ENCODE assay signal across 9 cellular contexts in the genomic region with DNA sequence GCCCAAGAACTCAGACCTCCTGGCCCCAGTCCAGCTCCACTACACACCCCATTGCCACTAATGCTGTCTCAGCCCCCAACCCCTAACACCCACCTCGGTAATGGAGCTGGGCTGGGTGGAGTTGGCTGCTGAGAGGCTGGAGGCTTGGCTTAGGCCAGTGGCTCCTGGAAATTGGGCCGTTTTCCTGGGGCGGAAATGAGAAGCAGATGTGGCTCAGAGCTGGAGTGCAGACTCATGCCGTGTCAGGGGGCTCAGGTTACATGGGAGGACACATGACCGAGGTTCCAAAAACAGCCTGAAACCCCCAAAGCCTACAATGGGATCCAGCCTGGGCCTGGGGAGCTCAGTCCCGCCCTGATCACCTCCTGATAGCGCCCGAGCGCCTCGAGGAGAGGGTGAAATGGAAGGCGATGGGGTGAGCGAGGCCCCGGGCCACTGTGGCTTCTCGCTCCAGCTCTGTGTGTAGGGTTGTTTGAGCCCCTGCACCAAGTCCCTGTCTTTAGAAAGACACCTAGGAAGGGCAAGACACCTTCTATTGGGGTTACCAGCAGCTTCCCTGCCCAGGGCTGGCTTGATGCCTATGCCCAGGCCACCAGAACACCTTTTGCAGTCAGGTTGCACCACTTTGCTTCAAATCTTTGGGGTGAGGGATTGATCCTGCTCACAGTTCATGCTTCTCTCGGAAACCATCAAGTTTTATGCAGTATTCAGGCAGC.
DNase-seq lines count a peak whose midpoint lies in the region; ATAC-seq and TF ChIP-seq lines count a peak whose summit lies in the region.
"Had no signal": no experiment of that assay in that cellular context is flagged by ENCODE, and none has a peak within 500 bp of the region (broad histone marks: within the 10 kb centered on the region; RNA-seq: fewer than 3 reads in every experiment).

No MANE protein-coding gene starts in this region.

- no peak overlapping the region for H3K4me3 ChIP-seq in skeletal muscle cell (ENCODE audit: low read depth, low read length)

- peak; percentile 84 for ATAC-seq in SK-N-SH treated with all-trans-retinoic acid at 6 μM for 48 hours
- ATAC-seq in HG02623 (IDR thresholded peaks at IDR 0.05; ENCODE audit: unreplicated experiment) = no peak

- DNase-seq in Daoy (ENCODE audit: low read depth) (peak; percentile 96), cardiac septum (ENCODE audit: low spot score) (peak; percentile 86), skeletal muscle cell (ENCODE audit: low read depth) (peak; percentile 84), NCI-H446 treated with DMSO at 0.1 percent for 48 hours (lab: John Stamatoyannopoulos, UW) (no peak), NCI-H748 treated with DMSO at 0.1 percent for 48 hours (lab: John Stamatoyannopoulos, UW) (no peak), NCI-H1694 (lab: John Stamatoyannopoulos, UW) (no peak)
- DNase-seq: NCI-H226 had no signal

- intact Hi-C loops in cardiac septum (cut with DNase I) = no loop called here

TF ChIP-seq in SK-N-SH treated with all-trans-retinoic acid at 6 μM for 48 hours, 23 proteins besides CTCF, POLR2A, EP300 and RAD21:
- no peak for TF ChIP-seq BACH2 (CRISPR knock-in tag; IDR thresholded peaks at IDR 0.05; ENCODE audit: borderline replicate concordance)
- TF ChIP-seq, protein P1, sequence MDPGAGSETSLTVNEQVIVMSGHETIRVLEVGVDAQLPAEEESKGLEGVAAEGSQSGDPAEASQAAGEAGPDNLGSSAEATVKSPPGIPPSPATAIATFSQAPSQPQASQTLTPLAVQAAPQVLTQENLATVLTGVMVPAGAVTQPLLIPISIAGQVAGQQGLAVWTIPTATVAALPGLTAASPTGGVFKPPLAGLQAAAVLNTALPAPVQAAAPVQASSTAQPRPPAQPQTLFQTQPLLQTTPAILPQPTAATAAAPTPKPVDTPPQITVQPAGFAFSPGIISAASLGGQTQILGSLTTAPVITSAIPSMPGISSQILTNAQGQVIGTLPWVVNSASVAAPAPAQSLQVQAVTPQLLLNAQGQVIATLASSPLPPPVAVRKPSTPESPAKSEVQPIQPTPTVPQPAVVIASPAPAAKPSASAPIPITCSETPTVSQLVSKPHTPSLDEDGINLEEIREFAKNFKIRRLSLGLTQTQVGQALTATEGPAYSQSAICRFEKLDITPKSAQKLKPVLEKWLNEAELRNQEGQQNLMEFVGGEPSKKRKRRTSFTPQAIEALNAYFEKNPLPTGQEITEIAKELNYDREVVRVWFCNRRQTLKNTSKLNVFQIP (CRISPR knock-in tag; IDR thresholded peaks at IDR 0.05; ENCODE audit: borderline replicate concordance, low read depth) = no peak
- TF ChIP-seq TCF4 (CRISPR knock-in tag; IDR thresholded peaks at IDR 0.05; ENCODE audit: borderline replicate concordance) = peak; percentile 78
- no peak for TF ChIP-seq PPARA (CRISPR knock-in tag; IDR thresholded peaks at IDR 0.05; ENCODE audit: borderline replicate concordance)
- no peak for TF ChIP-seq SNAI2 (CRISPR knock-in tag; IDR thresholded peaks at IDR 0.05)
- no peak for TF ChIP-seq CSDC2 (CRISPR knock-in tag; IDR thresholded peaks at IDR 0.05)

Comparison
In these comparisons a context has a peak if more than half of its experiments do, and no peak if none do; other contexts are left out.
1. DNase-seq: peak in Daoy (single experiment), cardiac septum (single experiment) and skeletal muscle cell (single experiment); none in NCI-H446 treated with DMSO at 0.1 percent for 48 hours (single experiment), NCI-H748 treated with DMSO at 0.1 percent for 48 hours (single experiment) and NCI-H1694 (single experiment).